19 cellular contexts compared by ENCODE assay signal in genomic region chr17:82599674-82600661, GRCh38. TPM values are rescaled to one million over a fixed set of nuclear protein-coding genes. Genes with fewer than 3 reads are reported as not detected.
DNase-seq lines count a peak whose midpoint lies in the region; FAIRE-seq and TF ChIP-seq lines count a peak whose summit lies in the region.
"Had no signal": no experiment of that assay in that cellular context is flagged by ENCODE, and none has a peak within 500 bp of the region (broad histone marks: within the 10 kb centered on the region; RNA-seq: fewer than 3 reads in every experiment).

No MANE protein-coding gene starts in this region.

- H2BK120ac ChIP-seq in mesenchymal stem cell (ENCODE audit: low read depth, low read length): no peak overlapping the region

- FAIRE-seq in GM18507 (lab: Jason Lieb, UNC): peak; percentile 59
- FAIRE-seq: endothelial cell of umbilical vein had no signal

- DNase-seq in GM18507 (ENCODE audit: extremely low spot score, insufficient read length, low read depth): no peak
- peak; percentile 87 for DNase-seq in chondrocyte (ENCODE audit: low spot score)
- DNase-seq in mesenchymal stem cell: no peak
- DNase-seq in NCI-H1048 (lab: John Stamatoyannopoulos, UW): no peak
- DNase-seq in T1000 (lab: John Stamatoyannopoulos, UW): no peak
- no peak for DNase-seq in HuH-7 (ENCODE audit: low spot score)
- no peak for DNase-seq in activated T-cell treated with anti-CD3 and anti-CD28 coated beads, Interleukin-2, amount 50 U/mL, for 24 hours
- DNase-seq: activated CD4-positive, alpha-beta memory T cell treated with anti-CD3 and anti-CD28 coated beads, Interleukin-2, amount 10 ng/mL, durations not matched to agents 7 days and 5 days; activated naive CD4-positive, alpha-beta T cell treated with anti-CD3 and anti-CD28 coated beads for 36 hours; activated T-cell treated with anti-CD3 and anti-CD28 coated beads, Interleukin-2, amount 50 U/mL, for 1 hour; colonic mucosa; left colon; NCI-H1694 treated with DMSO at 0.1 percent for 48 hours; NCI-H446 treated with DMSO at 0.1 percent for 48 hours; NK-92 treated with Interleukin-12 subunit alpha and Interleukin-12 subunit beta, amount 100 ng/mL, for 24 hours; stimulated activated naive CD8-positive, alpha-beta T cell treated with anti-CD3 and anti-CD28 coated beads, Interleukin-15, amount 100 ng/mL, for 72 hours; upper lobe of left lung had no signal

- peak overlapping the region; percentile 27 for H4K91ac ChIP-seq in mesenchymal stem cell (ENCODE audit: low read length)

- 95% methylated on average over 25 of the region's 26 CpGs for WGBS in mesenchymal stem cell

- H4K8ac ChIP-seq in mesenchymal stem cell (ENCODE audit: low read length): no peak overlapping the region

- H2BK5ac ChIP-seq in mesenchymal stem cell (ENCODE audit: low read depth, low read length, poor library complexity, severe bottlenecking): no peak overlapping the region

- H3K4me1 Mint-ChIP-seq in chondrocyte (ENCODE audit: low read depth): peaks cover 16% of the 10 kb centered on the region
- peaks cover 22% of the 10 kb centered on the region for H3K4me1 Mint-ChIP-seq in activated T-cell treated with anti-CD3 and anti-CD28 coated beads, Interleukin-2, amount 50 U/mL, for 24 hours (ENCODE audit: low read depth)

- H3K36me3 Mint-ChIP-seq in chondrocyte (ENCODE audit: low read depth): peaks cover 28% of the 10 kb centered on the region
- H3K36me3 Mint-ChIP-seq in activated T-cell treated with anti-CD3 and anti-CD28 coated beads, Interleukin-2, amount 50 U/mL, for 24 hours (ENCODE audit: low read depth): peaks cover 96% of the 10 kb centered on the region

- H3K27ac ChIP-seq in BLaER1 (peak overlapping the region; percentile 49; the same call in 1 of the 2 replicates), mesenchymal stem cell (ENCODE audit: low read length, poor library complexity, severe bottlenecking) (no peak overlapping the region)
- H3K27ac ChIP-seq: colonic mucosa had no signal

- no peak overlapping the region for H2BK15ac ChIP-seq in mesenchymal stem cell (ENCODE audit: low read depth, poor library complexity, severe bottlenecking)

- no peak overlapping the region for H2BK12ac ChIP-seq in mesenchymal stem cell (ENCODE audit: low read length in 2 of 2)

- H3K18ac ChIP-seq in mesenchymal stem cell (ENCODE audit: low read depth in 1 of 2, low read length in 2 of 2): no peak overlapping the region

- H3K36me3 ChIP-seq in BLaER1 (peaks cover 99% of the 10 kb centered on the region), mesenchymal stem cell (ENCODE audit: control insufficient read depth in 1 of 2, insufficient read depth in 2 of 2, low read depth in 1 of 2, low read length in 2 of 2) (peaks cover 91 to 95% of the 10 kb centered on the region in 2 experiments)

- H3K27me3 ChIP-seq in BLaER1 (no peaks in the 10 kb centered on the region), mesenchymal stem cell (ENCODE audit: control insufficient read depth in 1 of 2, insufficient read depth in 1 of 2, low read length in 2 of 2) (no peaks in the 10 kb centered on the region)
- H3K27me3 ChIP-seq: colonic mucosa, upper lobe of left lung had no signal

- peaks cover 74% of the 10 kb centered on the region for H4K20me1 ChIP-seq in BLaER1

- H3K23ac ChIP-seq in mesenchymal stem cell (ENCODE audit: low read length in 2 of 2): no peak overlapping the region

- no peak overlapping the region for H2AK5ac ChIP-seq in mesenchymal stem cell (ENCODE audit: low read length, severe bottlenecking)

- TF ChIP-seq CTCF in chondrocyte (IDR thresholded peaks at IDR 0.05): no peak

- H3K27ac Mint-ChIP-seq in chondrocyte (ENCODE audit: unreplicated experiment): peak overlapping the region; percentile 41
- H3K27ac Mint-ChIP-seq in activated T-cell treated with anti-CD3 and anti-CD28 coated beads, Interleukin-2, amount 50 U/mL, for 24 hours: no peak overlapping the region
- H3K27ac Mint-ChIP-seq: activated CD4-positive, alpha-beta memory T cell treated with anti-CD3 and anti-CD28 coated beads, Interleukin-2, amount 10 ng/mL, durations not matched to agents 7 days and 5 days; activated naive CD4-positive, alpha-beta T cell treated with anti-CD3 and anti-CD28 coated beads for 36 hours had no signal

- no peak overlapping the region for H3K14ac ChIP-seq in mesenchymal stem cell (ENCODE audit: low read length in 2 of 2)

- H3K9me3 Mint-ChIP-seq in chondrocyte (ENCODE audit: low read depth): no peaks in the 10 kb centered on the region
- no peaks in the 10 kb centered on the region for H3K9me3 Mint-ChIP-seq in activated T-cell treated with anti-CD3 and anti-CD28 coated beads, Interleukin-2, amount 50 U/mL, for 24 hours
- H3K9me3 Mint-ChIP-seq: activated CD4-positive, alpha-beta memory T cell treated with anti-CD3 and anti-CD28 coated beads, Interleukin-2, amount 10 ng/mL, durations not matched to agents 7 days and 5 days; activated naive CD4-positive, alpha-beta T cell treated with anti-CD3 and anti-CD28 coated beads for 36 hours; stimulated activated naive CD8-positive, alpha-beta T cell treated with anti-CD3 and anti-CD28 coated beads, Interleukin-15, amount 100 ng/mL, for 72 hours had no signal

- H3K4me3 Mint-ChIP-seq in chondrocyte (ENCODE audit: unreplicated experiment): no peak overlapping the region
- no peak overlapping the region for H3K4me3 Mint-ChIP-seq in activated T-cell treated with anti-CD3 and anti-CD28 coated beads, Interleukin-2, amount 50 U/mL, for 24 hours
- H3K4me3 Mint-ChIP-seq: activated CD4-positive, alpha-beta memory T cell treated with anti-CD3 and anti-CD28 coated beads, Interleukin-2, amount 10 ng/mL, durations not matched to agents 7 days and 5 days; activated naive CD4-positive, alpha-beta T cell treated with anti-CD3 and anti-CD28 coated beads for 36 hours; stimulated activated naive CD8-positive, alpha-beta T cell treated with anti-CD3 and anti-CD28 coated beads, Interleukin-15, amount 100 ng/mL, for 72 hours had no signal

- H3K4me2 ChIP-seq in BLaER1 (peak overlapping the region; percentile 72), mesenchymal stem cell (ENCODE audit: low read length, poor library complexity, severe bottlenecking) (no peak overlapping the region)

- peaks cover 73% of the 10 kb centered on the region for H3K79me1 ChIP-seq in mesenchymal stem cell (replicated peaks; ENCODE audit: low read length, poor library complexity, severe bottlenecking)

- no peaks in the 10 kb centered on the region for H3K9me3 ChIP-seq in BLaER1
- no peaks in the 10 kb centered on the region for H3K9me3 ChIP-seq in mesenchymal stem cell (ENCODE audit: control insufficient read depth, low read length)
- H3K9me3 ChIP-seq: colonic mucosa, upper lobe of left lung had no signal

- no peak overlapping the region for H2AFZ ChIP-seq in mesenchymal stem cell (ENCODE audit: low read depth, low read length)

- H3K4ac ChIP-seq in mesenchymal stem cell (ENCODE audit: low read depth in 1 of 2, low read length in 2 of 2): no peak overlapping the region

- H3K9ac ChIP-seq in BLaER1 (0 out of 2 replicates have a peak overlapping the region, but pooled peaks have one; percentile 48), mesenchymal stem cell (ENCODE audit: low read length) (no peak overlapping the region)

- peaks cover 86% of the 10 kb centered on the region for H3K4me1 ChIP-seq in BLaER1
- H3K4me1 ChIP-seq in mesenchymal stem cell (ENCODE audit: control insufficient read depth, insufficient read depth, low read depth, low read length): peaks cover 19% of the 10 kb centered on the region
- H3K4me1 ChIP-seq: colonic mucosa had no signal

- H3K4me3 ChIP-seq in BLaER1: no peak overlapping the region
- H3K4me3 ChIP-seq in mesenchymal stem cell (ENCODE audit: insufficient read depth in 1 of 2, low read depth in 1 of 2, low read length in 2 of 2): no peak overlapping the region
- H3K4me3 ChIP-seq: colonic mucosa, upper lobe of left lung had no signal

- H3K27me3 Mint-ChIP-seq in chondrocyte (ENCODE audit: low read depth): no peaks in the 10 kb centered on the region
- H3K27me3 Mint-ChIP-seq in activated T-cell treated with anti-CD3 and anti-CD28 coated beads, Interleukin-2, amount 50 U/mL, for 24 hours: no peaks in the 10 kb centered on the region
- H3K27me3 Mint-ChIP-seq: activated CD4-positive, alpha-beta memory T cell treated with anti-CD3 and anti-CD28 coated beads, Interleukin-2, amount 10 ng/mL, durations not matched to agents 7 days and 5 days; stimulated activated naive CD8-positive, alpha-beta T cell treated with anti-CD3 and anti-CD28 coated beads, Interleukin-15, amount 100 ng/mL, for 72 hours had no signal

RNA-seq across cellular contexts. Expression of gene WDR45B, which starts 48.3 kb away (rescaled TPM):
- 60.4 to 70.0 TPM (median 67.8 TPM) in 3 replicates for total RNA-seq in chondrocyte
- 65.7 TPM for polyA plus RNA-seq in mesenchymal stem cell (2013, experiment 1 of 2)
- polyA plus RNA-seq in mesenchymal stem cell (2013, experiment 2 of 2): 65.3 TPM
